In genomic region chr4:108036252-108036651, GRCh38 we compare ENCODE assay signal across 9 cellular contexts. TPM values are rescaled to one million over a fixed set of nuclear protein-coding genes. Genes with fewer than 3 reads are reported as not detected.
DNase-seq lines count a peak whose midpoint lies in the region; ATAC-seq, FAIRE-seq and TF ChIP-seq lines count a peak whose summit lies in the region.
"Had no signal": no experiment of that assay in that cellular context is flagged by ENCODE, and none has a peak within 500 bp of the region (broad histone marks: within the 10 kb centered on the region; RNA-seq: fewer than 3 reads in every experiment).

No MANE protein-coding gene starts in this region.

- H3K27me3 Mint-ChIP-seq in Calu3 (ENCODE audit: unreplicated experiment), result no peaks in the 10 kb centered on the region

- H3K36me3 Mint-ChIP-seq in Calu3 (ENCODE audit: insufficient read depth, unreplicated experiment), result no peaks in the 10 kb centered on the region

- H3K27ac ChIP-seq in K562 (ENCODE audit: extremely low read depth, low read depth, low read length), result no peak overlapping the region
- H3K27ac ChIP-seq in sigmoid colon, result no peak overlapping the region

- 78% methylated on average over 4 of the region's 6 CpGs for WGBS in K562 (ENCODE audit: insufficient coverage, low coverage, missing lambda C conversion rate)
- WGBS in sigmoid colon, 2 donors, result 48 to 88% methylated on average over 6 of the region's 6 CpGs

- peak; percentile 9 for FAIRE-seq in GM12892 (lab: Jason Lieb, UNC)
- FAIRE-seq in K562 (lab: Jason Lieb, UNC), result no peak

- TF ChIP-seq CTCF in K562 (IDR thresholded peaks at IDR 0.05 in 2 of 3, conservative IDR thresholded peaks at IDR 0.05 in 1 of 3; ENCODE audit: insufficient read depth in 2 of 3, low read depth in 1 of 3, low read length in 3 of 3) (no peak), Calu3 (IDR thresholded peaks at IDR 0.05; ENCODE audit: unreplicated experiment) (no peak), sigmoid colon (IDR thresholded peaks at IDR 0.05) (no peak)

- no peak overlapping the region for H2AFZ ChIP-seq in K562 (ENCODE audit: low read depth, low read length)

- CTCF ChIA-PET in K562 (lab: Yijun Ruan, JAX; ENCODE audit: low intra/inter-chr PET ratio), result no interaction called here
- CTCF ChIA-PET in Calu3 (lab: Charles Lee), result no interaction called here

- TF ChIP-seq POLR2A in GM12892 (IDR thresholded peaks at IDR 0.05; ENCODE audit: low read depth, low read length), result no peak
- no peak for TF ChIP-seq POLR2A in K562 (conservative IDR thresholded peaks at IDR 0.05)
- no peak for TF ChIP-seq POLR2A in sigmoid colon (IDR thresholded peaks at IDR 0.05)

- H3K4me3 ChIP-seq in K562, result no peak overlapping the region
- H3K4me3 ChIP-seq in sigmoid colon, result no peak overlapping the region
- no peak overlapping the region for H3K4me3 ChIP-seq in MG63

- DNase-seq in GM12892 (ENCODE audit: insufficient read length), result peak; percentile 25
- DNase-seq in T follicular helper cell (ENCODE audit: low read depth), result peak; percentile 51
- no peak for DNase-seq in K562 (ENCODE audit: extremely low read depth in 1 of 4, low spot score in 3 of 4)
- no peak for DNase-seq in NCI-H1417 (lab: John Stamatoyannopoulos, UW)
- no peak for DNase-seq in Calu3
- DNase-seq in sigmoid colon, result no peak
- no peak for DNase-seq in MG63

- no peaks in the 10 kb centered on the region for H3K9me3 Mint-ChIP-seq in Calu3 (ENCODE audit: low read depth, unreplicated experiment)

- no peaks in the 10 kb centered on the region for H3K4me1 Mint-ChIP-seq in Calu3 (ENCODE audit: low read depth, unreplicated experiment)
- H3K4me1 Mint-ChIP-seq: nephron had no signal

- peaks cover 15% of the 10 kb centered on the region; the same call in 2 of the 3 replicates for H3K36me3 ChIP-seq in K562 (ENCODE audit: control insufficient read depth, insufficient read depth, low read length)
- H3K36me3 ChIP-seq in sigmoid colon, result peaks cover 0 to 51% (median 18%) of the 10 kb centered on the region in 4 donors
- H3K36me3 ChIP-seq in MG63, result no peaks in the 10 kb centered on the region

- H3K9me1 ChIP-seq in K562 (ENCODE audit: control insufficient read depth, insufficient read depth, low read length), result no peaks in the 10 kb centered on the region

- H3K4me3 Mint-ChIP-seq in Calu3 (ENCODE audit: low read depth, unreplicated experiment), result no peak overlapping the region
- H3K4me3 Mint-ChIP-seq: nephron had no signal

- in situ Hi-C loops in K562 (cut with MboI), result no loop called here

- no peak for TF ChIP-seq RAD21 in K562 (CRISPR knock-in tag; conservative IDR thresholded peaks at IDR 0.05 in 1 of 2, IDR thresholded peaks at IDR 0.05 in 1 of 2)

- no peaks in the 10 kb centered on the region for H3K79me2 ChIP-seq in K562 (ENCODE audit: control insufficient read depth, insufficient read depth, low read length)

- H3K9me3 ChIP-seq in K562 (replicated peaks; ENCODE audit: control insufficient read depth, insufficient read depth, low read depth, low read length), result no peaks in the 10 kb centered on the region
- no peaks in the 10 kb centered on the region for H3K9me3 ChIP-seq in sigmoid colon
- no peaks in the 10 kb centered on the region for H3K9me3 ChIP-seq in MG63

- no peak overlapping the region for H3K4me2 ChIP-seq in K562 (ENCODE audit: insufficient read depth, low read length)

- TF ChIP-seq EP300 in K562 (IDR thresholded peaks at IDR 0.05; ENCODE audit: low read length), result no peak
- TF ChIP-seq EP300 in sigmoid colon (IDR thresholded peaks at IDR 0.05), result no peak

- ATAC-seq in HG02642 (IDR thresholded peaks at IDR 0.05; ENCODE audit: poor library complexity, unreplicated experiment) (peak; percentile 98), K562 (peak; percentile 42; the same call in 1 of the 3 replicates)

- POLR2A ChIA-PET in K562 (lab: Yijun Ruan, JAX), result interaction anchor here (1.5 kb wide), 1 partner anchor 9 kb away, joined by 3 read pairs; no protein-coding TSS in a partner anchor

- no peak overlapping the region for H3K9ac ChIP-seq in K562 (ENCODE audit: insufficient read depth in 1 of 2, low read depth in 2 of 2, low read length in 2 of 2)

- BruUV-seq in K562 (replicated peaks; lab: Mats Ljungman, UMichigan), result no TSS peak
- BruUV-seq in Calu3 (replicated peaks; lab: Mats Ljungman, UMichigan), result no TSS peak

- no peaks in the 10 kb centered on the region for H3K4me1 ChIP-seq in K562 (replicated peaks in 1 of 2; ENCODE audit: control insufficient read depth in 2 of 2, insufficient read depth in 2 of 2, low read length in 2 of 2)
- no peaks in the 10 kb centered on the region for H3K4me1 ChIP-seq in sigmoid colon

- intact Hi-C loops in K562 (cut with micrococcal nuclease), result loop anchor here (10.0 kb wide), 1 partner anchor 1369 kb away; no protein-coding TSS in a partner anchor
- intact Hi-C loops in Calu3 (cut with micrococcal nuclease; ENCODE audit: unreplicated experiment), result no loop called here
- intact Hi-C loops in sigmoid colon (cut with DNase I), result no loop called here

- H3K27me3 ChIP-seq in K562 (ENCODE audit: control insufficient read depth in 2 of 2, insufficient read depth in 2 of 2, low read length in 2 of 2) (no peaks in the 10 kb centered on the region), sigmoid colon (no peaks in the 10 kb centered on the region), MG63 (no peaks in the 10 kb centered on the region)

- no peaks in the 10 kb centered on the region for H4K20me1 ChIP-seq in K562 (replicated peaks; ENCODE audit: control insufficient read depth, insufficient read depth, low read length)

- H3K27ac Mint-ChIP-seq in Calu3 (ENCODE audit: unreplicated experiment), result no peak overlapping the region
- H3K27ac Mint-ChIP-seq: nephron had no signal

TF ChIP-seq in K562, 482 proteins besides CTCF, POLR2A, EP300 and RAD21 (continues in another document):
- TF ChIP-seq CREBBP (IDR thresholded peaks at IDR 0.05; ENCODE audit: low read depth, low read length) (no peak), ZBTB1 (CRISPR knock-in tag; IDR thresholded peaks at IDR 0.05; ENCODE audit: borderline replicate concordance, low read depth) (no peak), ETV6 (IDR thresholded peaks at IDR 0.05; ENCODE audit: borderline replicate concordance in 1 of 2, low read depth in 2 of 2, low read length in 1 of 2) (no peak), ETV6 (CRISPR knock-in tag; IDR thresholded peaks at IDR 0.05; ENCODE audit: borderline replicate concordance) (no peak), NR2C1 (IDR thresholded peaks at IDR 0.05) (no peak), NR2C1 (tag; IDR thresholded peaks at IDR 0.05) (no peak), C11orf30 (IDR thresholded peaks at IDR 0.05; ENCODE audit: low read depth) (no peak), CXXC5 (CRISPR knock-in tag; IDR thresholded peaks at IDR 0.05) (no peak)
- TF ChIP-seq, protein P1, sequence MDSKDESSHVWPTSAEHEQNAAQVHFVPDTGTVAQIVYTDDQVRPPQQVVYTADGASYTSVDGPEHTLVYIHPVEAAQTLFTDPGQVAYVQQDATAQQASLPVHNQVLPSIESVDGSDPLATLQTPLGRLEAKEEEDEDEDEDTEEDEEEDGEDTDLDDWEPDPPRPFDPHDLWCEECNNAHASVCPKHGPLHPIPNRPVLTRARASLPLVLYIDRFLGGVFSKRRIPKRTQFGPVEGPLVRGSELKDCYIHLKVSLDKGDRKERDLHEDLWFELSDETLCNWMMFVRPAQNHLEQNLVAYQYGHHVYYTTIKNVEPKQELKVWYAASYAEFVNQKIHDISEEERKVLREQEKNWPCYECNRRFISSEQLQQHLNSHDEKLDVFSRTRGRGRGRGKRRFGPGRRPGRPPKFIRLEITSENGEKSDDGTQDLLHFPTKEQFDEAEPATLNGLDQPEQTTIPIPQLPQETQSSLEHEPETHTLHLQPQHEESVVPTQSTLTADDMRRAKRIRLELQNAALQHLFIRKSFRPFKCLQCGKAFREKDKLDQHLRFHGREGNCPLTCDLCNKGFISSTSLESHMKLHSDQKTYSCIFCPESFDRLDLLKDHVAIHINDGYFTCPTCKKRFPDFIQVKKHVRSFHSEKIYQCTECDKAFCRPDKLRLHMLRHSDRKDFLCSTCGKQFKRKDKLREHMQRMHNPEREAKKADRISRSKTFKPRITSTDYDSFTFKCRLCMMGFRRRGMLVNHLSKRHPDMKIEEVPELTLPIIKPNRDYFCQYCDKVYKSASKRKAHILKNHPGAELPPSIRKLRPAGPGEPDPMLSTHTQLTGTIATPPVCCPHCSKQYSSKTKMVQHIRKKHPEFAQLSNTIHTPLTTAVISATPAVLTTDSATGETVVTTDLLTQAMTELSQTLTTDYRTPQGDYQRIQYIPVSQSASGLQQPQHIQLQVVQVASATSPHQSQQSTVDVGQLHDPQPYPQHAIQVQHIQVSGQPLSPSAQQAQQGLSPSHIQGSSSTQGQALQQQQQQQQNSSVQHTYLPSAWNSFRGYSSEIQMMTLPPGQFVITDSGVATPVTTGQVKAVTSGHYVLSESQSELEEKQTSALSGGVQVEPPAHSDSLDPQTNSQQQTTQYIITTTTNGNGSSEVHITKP (IDR thresholded peaks at IDR 0.05; ENCODE audit: partially characterized antibody), result no peak

RNA-seq across cellular contexts. Expression of gene HADH, which starts 46.6 kb away (rescaled TPM):
- polyA plus RNA-seq in GM12892 (2012; ENCODE audit: missing spikeins), result 43.4 TPM
- 16.0 and 31.8 TPM in 2 replicates for total RNA-seq in K562 (2011; cell fraction: chromatin; rRNA removed; ENCODE audit: low replicate concordance)
- 9.5 and 11.7 TPM in 2 replicates for total RNA-seq in K562 (2011; cell fraction: nucleolus; rRNA removed)
- 16.7 and 30.9 TPM in 2 replicates for total RNA-seq in K562 (2011; cell fraction: nucleoplasm; rRNA removed)
- total RNA-seq in K562 (2014; rRNA removed) (9.4 and 11.9 TPM in 2 replicates), K562 (2014; rRNA removed; fragmentation: Illumina TruSeq; extraction: Trizol) (25.7 and 26.1 TPM in 2 replicates), K562 (2015; rRNA removed; fragmentation: Illumina TruSeq; extraction: Trizol) (23.6 and 24.6 TPM in 2 replicates), K562 (2021) (39.8 and 41.6 TPM in 2 replicates), Calu3 (2022) (45.1 and 47.9 TPM in 2 replicates), sigmoid colon (100 to 1,000 TPM in 1 of 4 donors, 10 to 100 TPM in 3; 46.6 to 119 (median 65.0) TPM)
- polyA plus RNA-seq in K562 (2011; rRNA removed) (32.8 and 46.0 TPM in 2 replicates), K562 (2014; fragmentation: Illumina TruSeq; extraction: Trizol) (56.4 and 65.6 TPM in 2 replicates), K562 (2014; fragmentation: Nextera tagmentation; extraction: Ambion mirVana) (10 to 100 TPM; 67.6 to 73.3 TPM), K562 (2014; rRNA removed) (32.1 and 34.4 TPM in 2 replicates), sigmoid colon (100 to 1,000 TPM in 2 of 3 donors, 10 to 100 TPM in 1; 99.6 to 229 (median 117) TPM)
- polyA plus RNA-seq in K562 (2011; cell fraction: cytosol; rRNA removed), result 24.9 and 38.8 TPM in 2 replicates
- polyA plus RNA-seq in K562 (2011; cell fraction: nucleus; rRNA removed), result 27.7 and 36.8 TPM in 2 replicates
- polyA plus RNA-seq in K562 (2012), result 45.0 and 84.6 TPM in 2 replicates
- 31.2 and 37.9 TPM in 2 replicates for polyA minus RNA-seq in K562 (2011; rRNA and poly(A)+ RNA removed)
- 27.1 and 27.2 TPM in 2 replicates for polyA minus RNA-seq in K562 (2011; cell fraction: cytosol; rRNA and poly(A)+ RNA removed)
- polyA minus RNA-seq in K562 (2011; cell fraction: nucleus; rRNA and poly(A)+ RNA removed), result 11.4 and 20.0 TPM in 2 replicates
- total RNA-seq in MG63 (2014; rRNA removed; shearing (Covaris generic); ENCODE audit: low replicate concordance), result 24.3 and 30.8 TPM in 2 replicates

Comparison
In these comparisons a context has a peak if more than half of its experiments do, and no peak if none do; other contexts are left out.
1. DNase-seq: peak in GM12892 (single experiment) and T follicular helper cell (single experiment); none in K562 (0 of 4), NCI-H1417 (0 of 3), Calu3 (single experiment), sigmoid colon (single experiment) and MG63 (single experiment).